11 cellular contexts compared by ENCODE assay signal in the genomic region with DNA sequence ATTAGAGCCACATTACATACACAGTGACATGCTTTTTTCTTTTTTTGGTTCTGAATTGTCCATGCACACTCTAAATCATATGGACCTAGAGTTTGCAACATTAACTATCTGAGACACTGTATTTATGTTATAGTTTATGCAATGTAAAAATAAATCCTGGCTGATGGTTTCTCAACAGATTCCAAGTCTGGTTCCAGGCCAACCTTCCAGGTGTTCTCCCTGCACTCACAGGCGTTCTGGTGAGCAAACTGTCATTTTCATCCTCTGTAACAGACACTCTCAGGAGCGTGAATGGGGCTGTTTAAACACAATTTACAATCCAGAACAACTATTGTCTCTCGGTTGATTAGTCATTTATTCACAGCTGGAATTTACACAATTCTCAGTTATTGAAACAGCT. TPM values are rescaled to one million over a fixed set of nuclear protein-coding genes. Genes with fewer than 3 reads are reported as not detected.
A peak's percentile ranks its signal among the peaks of the same experiment; 100 is the strongest.
DNase-seq lines count a peak whose midpoint lies in the region; FAIRE-seq and TF ChIP-seq lines count a peak whose summit lies in the region.
"Had no signal": no experiment of that assay in that cellular context is flagged by ENCODE, and none has a peak within 500 bp of the region (broad histone marks: within the 10 kb centered on the region; RNA-seq: fewer than 3 reads in every experiment).

No MANE protein-coding gene starts in this region.

- FAIRE-seq in GM12891 (lab: Jason Lieb, UNC), result no peak
- FAIRE-seq: A204.1 had no signal

- no peak for TF ChIP-seq POLR2A in GM12891 (IDR thresholded peaks at IDR 0.05; ENCODE audit: low read depth, low read length)

- peak; percentile 64 for DNase-seq in NCI-H2171 (lab: John Stamatoyannopoulos, UW)
- DNase-seq in NCI-H2171 treated with DMSO at 0.1 percent for 48 hours (lab: John Stamatoyannopoulos, UW), result no peak
- peak; percentile 53 for DNase-seq in NCI-H2029 treated with DMSO at 0.1 percent for 48 hours (lab: John Stamatoyannopoulos, UW)
- peak; percentile 82 for DNase-seq in NCI-H748 (lab: John Stamatoyannopoulos, UW; ENCODE audit: unreplicated experiment)
- no peak for DNase-seq in retina
- DNase-seq in AML-193 (lab: John Stamatoyannopoulos, UW), result no peak
- DNase-seq in COLO829 (ENCODE audit: low spot score), result no peak
- no peak for DNase-seq in GM12891 (ENCODE audit: insufficient read length, low spot score)
- DNase-seq: DMS79, NCI-H187 had no signal

TF ChIP-seq in GM12891, 5 proteins besides CTCF, POLR2A, EP300 and RAD21:
- TF ChIP-seq PAX5 (IDR thresholded peaks at IDR 0.05; ENCODE audit: insufficient read depth, low read length, severe bottlenecking) (no peak), POU2F2 (IDR thresholded peaks at IDR 0.05; ENCODE audit: low read depth, low read length) (no peak), SPI1 (IDR thresholded peaks at IDR 0.05; ENCODE audit: low read depth, low read length) (no peak), POLR2AphosphoS5 (IDR thresholded peaks at IDR 0.05; ENCODE audit: low read depth, low read length) (no peak), TAF1 (IDR thresholded peaks at IDR 0.05; ENCODE audit: low read depth, low read length) (no peak)

RNA-seq across cellular contexts. Expression of gene ANKK1, which starts 36.5 kb away (rescaled TPM):
- not detected for polyA plus RNA-seq in GM12891 (2012; ENCODE audit: low read depth, missing spikeins)

RNA-seq across cellular contexts. Expression of gene TTC12, which starts 36.7 kb away (rescaled TPM):
- polyA plus RNA-seq in GM12891 (2012; ENCODE audit: low read depth, missing spikeins), result 6.9 TPM

Comparison
In these comparisons a context has a peak if more than half of its experiments do, and no peak if none do; other contexts are left out.
1. DNase-seq: peak in NCI-H2171 (single experiment), NCI-H2029 treated with DMSO at 0.1 percent for 48 hours (single experiment) and NCI-H748 (single experiment); none in NCI-H2171 treated with DMSO at 0.1 percent for 48 hours (single experiment), retina (single experiment), AML-193 (0 of 2), COLO829 (single experiment) and GM12891 (single experiment).